In the genomic region with DNA sequence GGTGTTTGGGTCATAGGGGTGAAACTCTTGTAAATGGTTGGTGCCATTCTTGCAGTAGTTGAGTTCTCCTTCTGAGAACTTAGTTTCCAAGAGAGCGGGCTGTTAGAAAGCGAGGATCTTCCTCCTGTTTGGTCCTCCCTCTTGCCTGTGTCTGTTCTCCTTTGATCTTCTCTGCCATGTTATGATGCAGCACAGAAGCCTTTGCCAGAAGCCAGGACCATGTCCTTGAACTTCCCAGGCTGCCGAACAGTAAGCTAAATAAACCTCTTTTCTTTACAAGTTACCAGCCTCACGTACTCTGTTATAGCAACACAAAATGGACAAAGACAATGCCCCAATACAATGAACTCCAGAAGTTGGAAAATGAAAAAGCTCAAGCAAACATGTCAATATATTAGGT, we compare ENCODE assay signal across 4 cellular contexts. TPM values are rescaled to one million over a fixed set of nuclear protein-coding genes. Genes with fewer than 3 reads are reported as not detected.
"Had no signal": no experiment of that assay in that cellular context is flagged by ENCODE, and none has a peak within 500 bp of the region (broad histone marks: within the 10 kb centered on the region; RNA-seq: fewer than 3 reads in every experiment).

No MANE protein-coding gene starts in this region.

RNA-seq across cellular contexts. Expression of gene CA4, which starts 40.3 kb away (rescaled TPM):
- total RNA-seq: HT-29, HT1080, IMR-90 had no signal
- polyA plus RNA-seq: IgD-negative memory B cell, IMR-90 had no signal
